1 cellular context compared by ENCODE assay signal in genomic region chr6:134170844-134171243, GRCh38.
TF ChIP-seq lines count a peak whose summit lies in the region.

No MANE protein-coding gene starts in this region.

TF ChIP-seq in SK-N-SH, 30 proteins besides CTCF, POLR2A, EP300 and RAD21 (continued from another document):
- no peak for TF ChIP-seq MAX (IDR thresholded peaks at IDR 0.05; ENCODE audit: low read depth)
- TF ChIP-seq NFIC (IDR thresholded peaks at IDR 0.05; ENCODE audit: borderline replicate concordance): peak; percentile 18; the same call in 1 of the 2 replicates
